In genomic region chr20:25553819-25554296, GRCh38 we compare ENCODE assay signal across 11 cellular contexts. TPM values are rescaled to one million over a fixed set of nuclear protein-coding genes. Genes with fewer than 3 reads are reported as not detected.
DNase-seq lines count a peak whose midpoint lies in the region; ATAC-seq, FAIRE-seq and TF ChIP-seq lines count a peak whose summit lies in the region.
"Had no signal": no experiment of that assay in that cellular context is flagged by ENCODE, and none has a peak within 500 bp of the region (broad histone marks: within the 10 kb centered on the region; RNA-seq: fewer than 3 reads in every experiment).

No MANE protein-coding gene starts in this region.

- DNase-seq in A172 (ENCODE audit: low spot score) (peak; percentile 25), GM03348 (ENCODE audit: low spot score) (peak; percentile 67), RWPE2 (ENCODE audit: low spot score) (no peak), glomerular visceral epithelial cell (ENCODE audit: extremely low spot score) (peak; percentile 89), RCC 7860 (ENCODE audit: low spot score) (no peak), HPDE6-E6E7 (ENCODE audit: extremely low spot score) (no peak)
- DNase-seq in stimulated activated CD8-positive, alpha-beta memory T cell treated with anti-CD3 and anti-CD28 coated beads, Interleukin-4, amount 100 ng/mL, for 48 hours: no peak
- DNase-seq: activated CD4-positive, alpha-beta T cell treated with anti-CD3 and anti-CD28 coated beads, Interleukin-2, amount 10 ng/mL, durations not matched to agents 24 days and 14 days; upper lobe of left lung had no signal

- H3K9me3 ChIP-seq in RWPE2 (ENCODE audit: severe bottlenecking): no peaks in the 10 kb centered on the region
- H3K9me3 ChIP-seq: upper lobe of left lung had no signal

- FAIRE-seq in RCC 7860 (lab: Jason Lieb, UNC): no peak

- no peaks in the 10 kb centered on the region for H3K27me3 ChIP-seq in RWPE2 (ENCODE audit: insufficient read depth, poor library complexity, severe bottlenecking)
- H3K27me3 ChIP-seq: upper lobe of left lung had no signal

- H3K36me3 ChIP-seq in RWPE2 (ENCODE audit: low read depth): no peaks in the 10 kb centered on the region
- H3K36me3 ChIP-seq: upper lobe of left lung had no signal

- ATAC-seq in RWPE2 (ENCODE audit: low read depth): peak; percentile 33; the same call in 1 of the 3 replicates
- ATAC-seq in GM21423 (IDR thresholded peaks at IDR 0.05; ENCODE audit: unreplicated experiment): no peak

- H3K27ac ChIP-seq in RWPE2 (ENCODE audit: poor library complexity, severe bottlenecking): no peak overlapping the region
- H3K27ac ChIP-seq: coronary artery, upper lobe of left lung had no signal

- no peak for TF ChIP-seq CTCF in RWPE2 (IDR thresholded peaks at IDR 0.05; ENCODE audit: poor library complexity, severe bottlenecking)

- peaks cover 7% of the 10 kb centered on the region for H3K4me1 ChIP-seq in RWPE2 (ENCODE audit: insufficient read depth, poor library complexity, severe bottlenecking)

- no peak overlapping the region for H3K4me3 ChIP-seq in RWPE2 (ENCODE audit: severe bottlenecking)
- H3K4me3 ChIP-seq: coronary artery, upper lobe of left lung had no signal

RNA-seq across cellular contexts. Expression of gene NINL, which starts 31.5 kb away (rescaled TPM):
- total RNA-seq in A172 (2014; rRNA removed; shearing (Covaris generic)): 9.1 and 9.4 TPM in 2 replicates

Comparison
In these comparisons a context has a peak if more than half of its experiments do, and no peak if none do; other contexts are left out.
1. DNase-seq: peak in A172 (single experiment), GM03348 (single experiment) and glomerular visceral epithelial cell (single experiment); none in RWPE2 (single experiment), RCC 7860 (single experiment), stimulated activated CD8-positive, alpha-beta memory T cell treated with anti-CD3 and anti-CD28 coated beads, Interleukin-4, amount 100 ng/mL, for 48 hours (single experiment) and HPDE6-E6E7 (single experiment).